Comparison of ENCODE assay signal across 9 cellular contexts in genomic region chr13:72808917-72809500, GRCh38. TPM values are rescaled to one million over a fixed set of nuclear protein-coding genes. Genes with fewer than 3 reads are reported as not detected.
A peak's percentile ranks its signal among the peaks of the same experiment; 100 is the strongest.
DNase-seq lines count a peak whose midpoint lies in the region; ATAC-seq and TF ChIP-seq lines count a peak whose summit lies in the region.
"Had no signal": no experiment of that assay in that cellular context is flagged by ENCODE, and none has a peak within 500 bp of the region (broad histone marks: within the 10 kb centered on the region; RNA-seq: fewer than 3 reads in every experiment).

No MANE protein-coding gene starts in this region.

- no peaks in the 10 kb centered on the region for H3K9me3 ChIP-seq in right atrium auricular region
- H3K9me3 ChIP-seq: SJCRH30 had no signal

- intact Hi-C loops in Right ventricle myocardium inferior (cut with DNase I): no loop called here
- intact Hi-C loops in posterior vena cava (cut with DNase I): no loop called here

- H3K27me3 ChIP-seq in right atrium auricular region: no peaks in the 10 kb centered on the region
- H3K27me3 ChIP-seq: SJCRH30 had no signal

- no peak for DNase-seq in right atrium auricular region (ENCODE audit: low spot score)
- DNase-seq in Right ventricle myocardium inferior (ENCODE audit: missing footprints): no peak
- DNase-seq in SK-MEL-5 (ENCODE audit: low read depth, low spot score): peak; percentile 43
- peak; percentile 2 for DNase-seq in hepatic stellate cell (ENCODE audit: low spot score)
- no peak for DNase-seq in HuH-7 (ENCODE audit: low spot score)
- DNase-seq in posterior vena cava (ENCODE audit: low spot score): no peak
- DNase-seq in stimulated activated naive CD4-positive, alpha-beta T cell treated with Interleukin-2 at 50 U/mL for 16 hours (lab: John Stamatoyannopoulos, UW): no peak

- no peaks in the 10 kb centered on the region for H3K4me1 ChIP-seq in right atrium auricular region
- H3K4me1 ChIP-seq: SJCRH30 had no signal

- no peak overlapping the region for H3K27ac ChIP-seq in right atrium auricular region
- H3K27ac ChIP-seq: SJCRH30 had no signal

- ATAC-seq in Right ventricle myocardium inferior: no peak
- ATAC-seq in HG02884 (IDR thresholded peaks at IDR 0.05; ENCODE audit: unreplicated experiment): no peak

- peak; percentile 35 to 67 for TF ChIP-seq CTCF in right atrium auricular region (IDR thresholded peaks at IDR 0.05)

- no peak overlapping the region for H3K4me3 ChIP-seq in right atrium auricular region
- H3K4me3 ChIP-seq: SJCRH30 had no signal

- in situ Hi-C loops in SK-MEL-5 (cut with HindIII; ENCODE audit: low pct_unique_long_range_greater_than_20kb, low sequenced_read_pairs): no loop called here

- H3K36me3 ChIP-seq in right atrium auricular region: no peaks in the 10 kb centered on the region

RNA-seq across cellular contexts. Expression of gene PIBF1, which starts 27.1 kb away (rescaled TPM):
- total RNA-seq in right atrium auricular region (10 to 100 TPM in 1 of 2 donors, 1 to 10 TPM in 1; 9.4 to 17.1 TPM), Right ventricle myocardium inferior (16.3 TPM), posterior vena cava (10 to 100 TPM; 23.0 to 27.2 TPM)
- total RNA-seq in SK-MEL-5 (2014; rRNA removed; shearing (Covaris generic)): 12.1 and 21.0 TPM in 2 replicates
- 8.2 and 8.9 TPM in 2 replicates for polyA plus RNA-seq in SK-MEL-5 (2015; cell fraction: cytosol; rRNA removed)
- polyA plus RNA-seq in SK-MEL-5 (2015; cell fraction: nucleus; rRNA removed): 21.1 and 22.5 TPM in 2 replicates

RNA-seq across cellular contexts. Expression of gene DIS3, which starts 27.3 kb away (rescaled TPM):
- total RNA-seq in right atrium auricular region: 10 to 100 TPM; 10.5 to 12.3 TPM
- total RNA-seq in Right ventricle myocardium inferior: 14.8 TPM
- 63.4 and 66.5 TPM in 2 replicates for total RNA-seq in SK-MEL-5 (2014; rRNA removed; shearing (Covaris generic))
- polyA plus RNA-seq in SK-MEL-5 (2015; cell fraction: cytosol; rRNA removed): 25.9 and 34.2 TPM in 2 replicates
- polyA plus RNA-seq in SK-MEL-5 (2015; cell fraction: nucleus; rRNA removed): 44.4 and 46.6 TPM in 2 replicates
- total RNA-seq in posterior vena cava: 10 to 100 TPM; 23.9 to 27.1 TPM

Comparison
In these comparisons a context has a peak if more than half of its experiments do, and no peak if none do; other contexts are left out.
1. DNase-seq: peak in SK-MEL-5 (single experiment) and hepatic stellate cell (single experiment); none in right atrium auricular region (single experiment), Right ventricle myocardium inferior (single experiment), HuH-7 (single experiment), posterior vena cava (single experiment) and stimulated activated naive CD4-positive, alpha-beta T cell treated with Interleukin-2 at 50 U/mL for 16 hours (single experiment).